ENCODE assay signal across 1 cellular context in the genomic region with DNA sequence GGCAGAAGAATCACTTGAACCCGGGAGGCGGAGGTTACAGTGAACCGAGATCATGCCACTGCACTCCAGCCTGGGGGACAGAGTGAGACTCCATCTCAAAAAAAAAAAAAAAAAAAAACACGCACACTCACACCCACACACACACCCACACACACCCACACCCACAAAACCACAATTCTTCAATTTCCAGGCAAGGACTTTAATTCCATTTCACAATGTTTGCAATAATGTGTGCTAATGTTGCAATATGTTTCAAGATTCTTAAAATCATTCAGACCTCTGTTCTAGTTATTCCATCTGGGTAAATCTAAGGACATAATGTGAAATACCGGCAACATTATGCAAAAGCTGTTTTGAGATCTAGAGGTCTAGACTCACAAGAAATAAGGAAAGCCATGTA.
TF ChIP-seq lines count a peak whose summit lies in the region.

No MANE protein-coding gene starts in this region.

TF ChIP-seq in SK-N-SH, 30 proteins besides CTCF, POLR2A, EP300 and RAD21:
- TF ChIP-seq SIN3A (IDR thresholded peaks at IDR 0.05; ENCODE audit: borderline replicate concordance, low read depth, low read length) (no peak), RXRA (IDR thresholded peaks at IDR 0.05; ENCODE audit: borderline replicate concordance, low read depth) (no peak), EZH2phosphoT487 (IDR thresholded peaks at IDR 0.05; ENCODE audit: borderline replicate concordance, low read depth) (no peak), SMC3 (IDR thresholded peaks at IDR 0.05; ENCODE audit: low read depth, low read length) (no peak), TAF1 (IDR thresholded peaks at IDR 0.05; ENCODE audit: borderline replicate concordance, low read depth, low read length) (no peak), NFIC (IDR thresholded peaks at IDR 0.05; ENCODE audit: borderline replicate concordance) (no peak), GABPA (IDR thresholded peaks at IDR 0.05; ENCODE audit: low read depth) (no peak), FOXM1 (IDR thresholded peaks at IDR 0.05; ENCODE audit: low read depth) (no peak), TEAD4 (IDR thresholded peaks at IDR 0.05; ENCODE audit: borderline replicate concordance, insufficient read depth) (no peak), RCOR1 (IDR thresholded peaks at IDR 0.05; ENCODE audit: low read length) (no peak), FOXJ3 (CRISPR knock-in tag; IDR thresholded peaks at IDR 0.05) (no peak), YY1 (IDR thresholded peaks at IDR 0.05; ENCODE audit: low read depth) (no peak), MEF2A (IDR thresholded peaks at IDR 0.05; ENCODE audit: borderline replicate concordance, low read depth) (no peak), GATA2 (CRISPR knock-in tag; IDR thresholded peaks at IDR 0.05) (no peak), CHD2 (IDR thresholded peaks at IDR 0.05; ENCODE audit: low read length, partially characterized antibody) (no peak)
- TF ChIP-seq, protein P1, sequence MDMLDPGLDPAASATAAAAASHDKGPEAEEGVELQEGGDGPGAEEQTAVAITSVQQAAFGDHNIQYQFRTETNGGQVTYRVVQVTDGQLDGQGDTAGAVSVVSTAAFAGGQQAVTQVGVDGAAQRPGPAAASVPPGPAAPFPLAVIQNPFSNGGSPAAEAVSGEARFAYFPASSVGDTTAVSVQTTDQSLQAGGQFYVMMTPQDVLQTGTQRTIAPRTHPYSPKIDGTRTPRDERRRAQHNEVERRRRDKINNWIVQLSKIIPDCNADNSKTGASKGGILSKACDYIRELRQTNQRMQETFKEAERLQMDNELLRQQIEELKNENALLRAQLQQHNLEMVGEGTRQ (IDR thresholded peaks at IDR 0.05; ENCODE audit: borderline replicate concordance, low read depth, low read length): no peak
- TF ChIP-seq, protein P2, sequence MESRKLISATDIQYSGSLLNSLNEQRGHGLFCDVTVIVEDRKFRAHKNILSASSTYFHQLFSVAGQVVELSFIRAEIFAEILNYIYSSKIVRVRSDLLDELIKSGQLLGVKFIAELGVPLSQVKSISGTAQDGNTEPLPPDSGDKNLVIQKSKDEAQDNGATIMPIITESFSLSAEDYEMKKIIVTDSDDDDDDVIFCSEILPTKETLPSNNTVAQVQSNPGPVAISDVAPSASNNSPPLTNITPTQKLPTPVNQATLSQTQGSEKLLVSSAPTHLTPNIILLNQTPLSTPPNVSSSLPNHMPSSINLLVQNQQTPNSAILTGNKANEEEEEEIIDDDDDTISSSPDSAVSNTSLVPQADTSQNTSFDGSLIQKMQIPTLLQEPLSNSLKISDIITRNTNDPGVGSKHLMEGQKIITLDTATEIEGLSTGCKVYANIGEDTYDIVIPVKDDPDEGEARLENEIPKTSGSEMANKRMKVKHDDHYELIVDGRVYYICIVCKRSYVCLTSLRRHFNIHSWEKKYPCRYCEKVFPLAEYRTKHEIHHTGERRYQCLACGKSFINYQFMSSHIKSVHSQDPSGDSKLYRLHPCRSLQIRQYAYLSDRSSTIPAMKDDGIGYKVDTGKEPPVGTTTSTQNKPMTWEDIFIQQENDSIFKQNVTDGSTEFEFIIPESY (IDR thresholded peaks at IDR 0.05; ENCODE audit: borderline replicate concordance, low read depth): no peak
- TF ChIP-seq, protein P3, sequence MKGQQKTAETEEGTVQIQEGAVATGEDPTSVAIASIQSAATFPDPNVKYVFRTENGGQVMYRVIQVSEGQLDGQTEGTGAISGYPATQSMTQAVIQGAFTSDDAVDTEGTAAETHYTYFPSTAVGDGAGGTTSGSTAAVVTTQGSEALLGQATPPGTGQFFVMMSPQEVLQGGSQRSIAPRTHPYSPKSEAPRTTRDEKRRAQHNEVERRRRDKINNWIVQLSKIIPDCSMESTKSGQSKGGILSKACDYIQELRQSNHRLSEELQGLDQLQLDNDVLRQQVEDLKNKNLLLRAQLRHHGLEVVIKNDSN (IDR thresholded peaks at IDR 0.05; ENCODE audit: borderline replicate concordance, low read depth): no peak
- TF ChIP-seq, protein P4, sequence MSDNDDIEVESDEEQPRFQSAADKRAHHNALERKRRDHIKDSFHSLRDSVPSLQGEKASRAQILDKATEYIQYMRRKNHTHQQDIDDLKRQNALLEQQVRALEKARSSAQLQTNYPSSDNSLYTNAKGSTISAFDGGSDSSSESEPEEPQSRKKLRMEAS (IDR thresholded peaks at IDR 0.05; ENCODE audit: low read depth): no peak
